1 cellular context compared by ENCODE assay signal in the genomic region with DNA sequence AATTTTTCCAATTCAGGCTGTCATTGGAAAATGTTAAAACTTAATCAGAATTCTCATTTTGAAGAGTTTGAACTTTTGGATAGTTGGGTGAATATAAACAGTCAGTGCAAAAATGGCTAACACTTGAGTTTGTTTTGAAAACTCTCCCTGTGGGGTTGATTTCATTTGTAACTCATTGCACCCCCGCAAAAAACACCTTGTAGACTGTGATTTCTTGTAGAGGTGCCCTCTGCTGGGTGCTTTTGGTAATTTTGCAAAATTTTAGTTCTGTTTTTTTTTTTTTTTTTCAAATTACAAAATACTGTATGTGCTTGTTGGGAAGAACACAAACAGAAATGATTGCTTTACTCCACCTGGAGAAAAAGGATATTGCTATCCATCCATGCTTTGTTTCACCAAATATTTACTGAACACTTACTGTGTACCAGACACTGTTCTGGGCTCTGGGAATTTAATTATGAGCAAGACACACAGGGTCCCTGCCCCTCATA.
TF ChIP-seq lines count a peak whose summit lies in the region.

No MANE protein-coding gene starts in this region.

TF ChIP-seq in HEK293, 187 proteins besides CTCF, POLR2A, EP300 and RAD21 (continued from another document):
- TF ChIP-seq, protein P1, sequence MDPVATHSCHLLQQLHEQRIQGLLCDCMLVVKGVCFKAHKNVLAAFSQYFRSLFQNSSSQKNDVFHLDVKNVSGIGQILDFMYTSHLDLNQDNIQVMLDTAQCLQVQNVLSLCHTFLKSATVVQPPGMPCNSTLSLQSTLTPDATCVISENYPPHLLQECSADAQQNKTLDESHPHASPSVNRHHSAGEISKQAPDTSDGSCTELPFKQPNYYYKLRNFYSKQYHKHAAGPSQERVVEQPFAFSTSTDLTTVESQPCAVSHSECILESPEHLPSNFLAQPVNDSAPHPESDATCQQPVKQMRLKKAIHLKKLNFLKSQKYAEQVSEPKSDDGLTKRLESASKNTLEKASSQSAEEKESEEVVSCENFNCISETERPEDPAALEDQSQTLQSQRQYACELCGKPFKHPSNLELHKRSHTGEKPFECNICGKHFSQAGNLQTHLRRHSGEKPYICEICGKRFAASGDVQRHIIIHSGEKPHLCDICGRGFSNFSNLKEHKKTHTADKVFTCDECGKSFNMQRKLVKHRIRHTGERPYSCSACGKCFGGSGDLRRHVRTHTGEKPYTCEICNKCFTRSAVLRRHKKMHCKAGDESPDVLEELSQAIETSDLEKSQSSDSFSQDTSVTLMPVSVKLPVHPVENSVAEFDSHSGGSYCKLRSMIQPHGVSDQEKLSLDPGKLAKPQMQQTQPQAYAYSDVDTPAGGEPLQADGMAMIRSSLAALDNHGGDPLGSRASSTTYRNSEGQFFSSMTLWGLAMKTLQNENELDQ (tag by site-specific recombination; IDR thresholded peaks at IDR 0.05; ENCODE audit: low read depth) = no peak
- TF ChIP-seq ZNF175 (tag by site-specific recombination; IDR thresholded peaks at IDR 0.05) (no peak), ZNF830 (tag by site-specific recombination; IDR thresholded peaks at IDR 0.05; ENCODE audit: low read depth) (no peak), KLF10 (tag by site-specific recombination; IDR thresholded peaks at IDR 0.05) (no peak), ZFHX2 (tag by site-specific recombination; conservative IDR thresholded peaks at IDR 0.05) (peak; percentile 50), FEZF1 (tag by site-specific recombination; IDR thresholded peaks at IDR 0.05) (no peak; the same call in 1 of the 2 replicates), ZNF140 (tag by site-specific recombination; IDR thresholded peaks at IDR 0.05) (no peak), ZFP69B (tag by site-specific recombination; IDR thresholded peaks at IDR 0.05) (no peak), ZNF302 (tag by site-specific recombination; IDR thresholded peaks at IDR 0.05; ENCODE audit: low read depth) (no peak), ZNF16 (tag by site-specific recombination; IDR thresholded peaks at IDR 0.05; ENCODE audit: low read depth) (no peak), ZNF19 (tag by site-specific recombination; IDR thresholded peaks at IDR 0.05; ENCODE audit: low read depth) (no peak), ZNF654 (tag by site-specific recombination; IDR thresholded peaks at IDR 0.05; ENCODE audit: low read depth) (peak; percentile 49)
TF ChIP-seq in HEK293: peak in this region for 18.
